23 cellular contexts compared by ENCODE assay signal in genomic region chr9:38720083-38720755, GRCh38. TPM values are rescaled to one million over a fixed set of nuclear protein-coding genes. Genes with fewer than 3 reads are reported as not detected.
"Had no signal": no experiment of that assay in that cellular context is flagged by ENCODE, and none has a peak within 500 bp of the region (broad histone marks: within the 10 kb centered on the region; RNA-seq: fewer than 3 reads in every experiment).

Gene FAM240B (minus strand): TSS chr9:38720133. CDS start chr9:38703999, 16,134 bp downstream.

- H3K27ac ChIP-seq: ovary, thyroid gland had no signal

- H3K27me3 ChIP-seq: ovary, thyroid gland had no signal

- H3K9me3 ChIP-seq: ovary, thyroid gland had no signal

- H3K4me1 ChIP-seq: thyroid gland had no signal

- DNase-seq: activated CD4-positive, alpha-beta T cell treated with anti-CD3 and anti-CD28 coated beads for 36 hours; activated CD4-positive, alpha-beta T cell treated with anti-CD3 and anti-CD28 coated beads, Interleukin-2, amount 50 U/mL, for 48 hours; amniotic stem cell; dermis blood vessel endothelial cell; effector memory CD8-positive, alpha-beta T cell; head of caudate nucleus; kidney; mesendoderm; naive thymus-derived CD4-positive, alpha-beta T cell; ovary; stimulated activated CD4-positive, alpha-beta T cell treated with anti-CD3 and anti-CD28 coated beads, Interleukin-12 subunit alpha, Interleukin-12 subunit beta, amount 100 ng/mL, for 4 hours; stimulated activated CD4-positive, alpha-beta T cell treated with anti-CD3 and anti-CD28 coated beads, Interleukin-2, amount 100 ng/mL, for 24 hours; stimulated activated naive CD4-positive, alpha-beta T cell treated with Interleukin-2 at 50 U/mL for 16 hours; T-cell; thyroid gland had no signal

- H3K4me3 ChIP-seq: ovary, thyroid gland had no signal

- H3K36me3 ChIP-seq: ovary, thyroid gland had no signal

RNA-seq across cellular contexts. Expression of gene FAM240B, which starts in this region (rescaled TPM):
- total RNA-seq: activated CD4-positive, alpha-beta T cell treated with anti-CD3 and anti-CD28 coated beads for 36 hours; cardiac septum; dermis blood vessel endothelial cell; fibroblast of lung; frontal cortex; kidney; lower leg skin; mucosa of gallbladder; naive thymus-derived CD4-positive, alpha-beta T cell; ovary; subcutaneous adipose tissue; T-cell; thyroid gland; ureter; WTC11 had no signal
